Comparison of ENCODE assay signal across 17 cellular contexts in genomic region chr22:48192071-48192470, GRCh38.
"Had no signal": no experiment of that assay in that cellular context is flagged by ENCODE, and none has a peak within 500 bp of the region (broad histone marks: within the 10 kb centered on the region; RNA-seq: fewer than 3 reads in every experiment).

No MANE protein-coding gene starts in this region.

- H3K27ac ChIP-seq: colonic mucosa, coronary artery, dorsolateral prefrontal cortex, epithelial cell of prostate, esophagus muscularis mucosa, esophagus squamous epithelium, foreskin keratinocyte, gastrocnemius medialis, gastroesophageal sphincter, heart left ventricle, heart right ventricle, hepatocyte had no signal

- H3K4me3 ChIP-seq: colonic mucosa, coronary artery, dorsolateral prefrontal cortex, esophagus muscularis mucosa, esophagus squamous epithelium, gastrocnemius medialis, gastroesophageal sphincter, heart left ventricle, heart right ventricle, hepatocyte had no signal

- H3K36me3 ChIP-seq: colonic mucosa, esophagus muscularis mucosa, esophagus squamous epithelium, gastrocnemius medialis, gastroesophageal sphincter, heart left ventricle, heart right ventricle had no signal

- H3K9me3 ChIP-seq: colonic mucosa had no signal

- FAIRE-seq: colon, endothelial cell of umbilical vein, frontal cortex had no signal

- ATAC-seq: effector memory CD8-positive, alpha-beta T cell; esophagus mucosa; foreskin keratinocyte; gastrocnemius medialis; gastroesophageal sphincter; heart left ventricle; heart right ventricle had no signal

- H3K4me1 ChIP-seq: colonic mucosa, esophagus muscularis mucosa, esophagus squamous epithelium, foreskin keratinocyte, gastrocnemius medialis, gastroesophageal sphincter, heart left ventricle, heart right ventricle had no signal
